ENCODE assay signal across 26 cellular contexts in genomic region chr5:77016962-77017361, GRCh38.
"Had no signal": no experiment of that assay in that cellular context is flagged by ENCODE, and none has a peak within 500 bp of the region (broad histone marks: within the 10 kb centered on the region; RNA-seq: fewer than 3 reads in every experiment).

No MANE protein-coding gene starts in this region.

- H3K4me2 ChIP-seq: KMS-11 had no signal

- H3K27ac ChIP-seq: KMS-11 had no signal

- H3K9me3 ChIP-seq: MG63 had no signal

- H3K36me3 ChIP-seq: MG63 had no signal

- H3K9ac ChIP-seq: KMS-11 had no signal

- DNase-seq: Karpas-422, MG63, MM.1S, NCI-H1048, NCI-H1092, NCI-H1092 treated with DMSO at 0.1 percent for 48 hours, NCI-H1105, NCI-H1105 treated with DMSO at 0.1 percent for 48 hours, NCI-H1417 treated with DMSO at 0.1 percent for 48 hours, NCI-H1436, NCI-H1694 treated with DMSO at 0.1 percent for 48 hours, NCI-H187, NCI-H187 treated with DMSO at 0.1 percent for 48 hours, NCI-H1930, NCI-H2029, NCI-H2029 treated with DMSO at 0.1 percent for 48 hours, NCI-H2081 treated with DMSO at 0.1 percent for 48 hours, NCI-H2107, NCI-H2171, NCI-H2227 treated with DMSO at 0.1 percent for 48 hours, NCI-H226, NCI-H345, NCI-H446 treated with DMSO at 0.1 percent for 48 hours, NCI-H510A, NCI-H510A treated with DMSO at 0.1 percent for 48 hours had no signal

- H3K4me3 ChIP-seq: MG63 had no signal
